27 cellular contexts compared by ENCODE assay signal in genomic region chr4:16070203-16070602, GRCh38. TPM values are rescaled to one million over a fixed set of nuclear protein-coding genes. Genes with fewer than 3 reads are reported as not detected.
DNase-seq lines count a peak whose midpoint lies in the region; ATAC-seq, FAIRE-seq and TF ChIP-seq lines count a peak whose summit lies in the region.
"Had no signal": no experiment of that assay in that cellular context is flagged by ENCODE, and none has a peak within 500 bp of the region (broad histone marks: within the 10 kb centered on the region; RNA-seq: fewer than 3 reads in every experiment).

No MANE protein-coding gene starts in this region.

- BruUV-seq in HepG2 (replicated peaks; lab: Mats Ljungman, UMichigan), result no TSS peak

- H3K9ac ChIP-seq in HepG2 (ENCODE audit: insufficient read depth, low read depth, low read length), result no peak overlapping the region
- H3K9ac ChIP-seq: GM23248 had no signal

- H4K20me1 ChIP-seq in HepG2 (ENCODE audit: insufficient read depth, low read length), result no peaks in the 10 kb centered on the region

- no peaks in the 10 kb centered on the region for H3K9me3 Mint-ChIP-seq in WTC11
- no peaks in the 10 kb centered on the region for H3K9me3 Mint-ChIP-seq in progenitor cell of endocrine pancreas (ENCODE audit: low read depth)
- H3K9me3 Mint-ChIP-seq: CD8-positive, alpha-beta memory T cell; HFFc6; IgD-negative memory B cell had no signal

- POLR2A ChIA-PET in HepG2 (lab: Yijun Ruan, JAX) (no interaction called here), WTC11 (lab: Charles Lee) (no interaction called here)

- intact Hi-C loops in HepG2 (cut with micrococcal nuclease; ENCODE audit: unreplicated experiment), result no loop called here
- intact Hi-C loops in right lobe of liver (cut with DNase I), result no loop called here
- intact Hi-C loops in Right ventricle myocardium superior (cut with DNase I), result no loop called here

- H3K27ac ChIP-seq in HepG2 (ENCODE audit: extremely low read length, insufficient read depth, low read length), result no peak overlapping the region
- H3K27ac ChIP-seq in right lobe of liver, result no peak overlapping the region
- H3K27ac ChIP-seq: GM23248, HL-60 had no signal

- peaks cover 14% of the 10 kb centered on the region; the same call in 1 of the 2 replicates for H3K4me1 ChIP-seq in HepG2 (ENCODE audit: insufficient read depth, low read length)
- no peaks in the 10 kb centered on the region for H3K4me1 ChIP-seq in right lobe of liver

- TF ChIP-seq EP300 in HepG2 (IDR thresholded peaks at IDR 0.05; ENCODE audit: low read depth in 2 of 2, low read length in 2 of 2) (no peak), HepG2 (CRISPR knock-in tag; IDR thresholded peaks at IDR 0.05; ENCODE audit: borderline replicate concordance) (no peak)

- no peak for ATAC-seq in HepG2
- ATAC-seq in right lobe of liver, result no peak
- ATAC-seq in WTC11, result no peak
- no peak for ATAC-seq in Right ventricle myocardium superior (ENCODE audit: poor library complexity)
- ATAC-seq: GM12878, HCT116 had no signal

- no peaks in the 10 kb centered on the region; a peak in 1 of 5 replicates for H3K27me3 ChIP-seq in HepG2 (ENCODE audit: control insufficient read depth in 1 of 2, insufficient read depth in 2 of 2, low read length in 2 of 2)
- H3K27me3 ChIP-seq in right lobe of liver, result no peaks in the 10 kb centered on the region

- WGBS in HepG2 (ENCODE audit: low lambda C conversion rate), result 60% methylated on average over 3 of the region's 3 CpGs
- 76% methylated on average over 3 of the region's 3 CpGs for WGBS in right lobe of liver (ENCODE audit: insufficient coverage, low coverage, low lambda C conversion rate, missing lambda C conversion rate)

- no peaks in the 10 kb centered on the region for H3K36me3 ChIP-seq in HepG2 (replicated peaks in 1 of 2; ENCODE audit: control insufficient read depth in 1 of 2, insufficient read depth in 2 of 2, low read length in 2 of 2)
- no peaks in the 10 kb centered on the region for H3K36me3 ChIP-seq in right lobe of liver
- H3K36me3 ChIP-seq: BE2C had no signal

- H3K9me3 ChIP-seq in HepG2 (ENCODE audit: low read length), result no peaks in the 10 kb centered on the region
- H3K9me3 ChIP-seq in right lobe of liver, result no peaks in the 10 kb centered on the region
- H3K9me3 ChIP-seq: BE2C had no signal

- in situ Hi-C loops in HepG2 (cut with HindIII; ENCODE audit: extremely low pct_ligation_motif_present, low pct_unique_long_range_greater_than_20kb), result no loop called here

- TF ChIP-seq CTCF in HepG2 (CRISPR knock-in tag; IDR thresholded peaks at IDR 0.05), result no peak
- no peak for TF ChIP-seq CTCF in right lobe of liver (IDR thresholded peaks at IDR 0.05)
- no peak for TF ChIP-seq CTCF in WTC11 (IDR thresholded peaks at IDR 0.05)
- TF ChIP-seq CTCF in progenitor cell of endocrine pancreas (IDR thresholded peaks at IDR 0.05; ENCODE audit: unreplicated experiment), result no peak

- H3K4me2 ChIP-seq in HepG2 (ENCODE audit: low read depth, low read length), result no peak overlapping the region

- H2AFZ ChIP-seq in HepG2 (ENCODE audit: low read length), result no peak overlapping the region
- H2AFZ ChIP-seq: GM23248 had no signal

- TF ChIP-seq POLR2A in HepG2 (IDR thresholded peaks at IDR 0.05; ENCODE audit: insufficient read depth in 1 of 2, low read depth in 2 of 2, low read length in 2 of 2) (no peak), right lobe of liver (IDR thresholded peaks at IDR 0.05) (no peak)

- no peak for FAIRE-seq in HepG2 (lab: Jason Lieb, UNC)
- FAIRE-seq: A204.1, GM12878 had no signal

- H3K27me3 Mint-ChIP-seq in WTC11 (ENCODE audit: low read depth) (no peaks in the 10 kb centered on the region), progenitor cell of endocrine pancreas (no peaks in the 10 kb centered on the region)

- CTCF ChIA-PET in HepG2 (lab: Yijun Ruan, JAX; ENCODE audit: low intra/inter-chr PET ratio, low total read pairs) (no interaction called here), WTC11 (lab: Charles Lee) (interaction anchor here (1.1 kb wide), 1 partner anchor 264 kb away, joined by 3 read pairs; no protein-coding TSS in a partner anchor)

- H3K79me2 ChIP-seq in HepG2 (ENCODE audit: insufficient read depth, low read length), result no peaks in the 10 kb centered on the region

- H3K27ac Mint-ChIP-seq in WTC11 (peak overlapping the region; percentile 51), progenitor cell of endocrine pancreas (peak overlapping the region; percentile 25)
- H3K27ac Mint-ChIP-seq: CD4-positive, CD25-positive, alpha-beta regulatory T cell; CD8-positive, alpha-beta memory T cell; HFFc6; IgD-negative memory B cell had no signal

- no peak overlapping the region for H3K4me3 Mint-ChIP-seq in WTC11
- no peak overlapping the region for H3K4me3 Mint-ChIP-seq in progenitor cell of endocrine pancreas (ENCODE audit: low read depth)
- H3K4me3 Mint-ChIP-seq: CD4-positive, CD25-positive, alpha-beta regulatory T cell; CD8-positive, alpha-beta memory T cell; HFFc6; IgD-negative memory B cell had no signal

- DNase-seq in HepG2 (ENCODE audit: low spot score) (no peak), right lobe of liver (no peak), MV-4-11 (lab: John Stamatoyannopoulos, UW) (peak; percentile 6), WTC11 (ENCODE audit: low spot score) (no peak), progenitor cell of endocrine pancreas (ENCODE audit: low spot score, unreplicated experiment) (no peak), dedifferentiated amniotic fluid mesenchymal stem cell (ENCODE audit: extremely low spot score) (no peak), Right ventricle myocardium superior (no peak)
- no peak for DNase-seq in activated effector memory CD4-positive, alpha-beta T cell treated with Interleukin-2 at 50 U/mL for 16 hours
- DNase-seq: ACHN; BE2C; C1 segment of cervical spinal cord; CD4-positive, CD25-positive, alpha-beta regulatory T cell; CD8-positive, alpha-beta memory T cell; COR-L47; DMS 273 treated with DMSO at 0.1 percent for 48 hours; DMS53; DND-41; EL; GM23248; H7; HFFc6 had no signal

- H3K4me3 ChIP-seq in HepG2 (replicated peaks in 1 of 3; ENCODE audit: insufficient read depth in 1 of 3, low read depth in 2 of 3, low read length in 3 of 3) (no peak overlapping the region), right lobe of liver (no peak overlapping the region)
- H3K4me3 ChIP-seq: GM12878, GM23248 had no signal

- no peak for TF ChIP-seq RAD21 in HepG2 (CRISPR knock-in tag; IDR thresholded peaks at IDR 0.05)

- H3K4me1 Mint-ChIP-seq in WTC11 (peaks cover 80% of the 10 kb centered on the region), progenitor cell of endocrine pancreas (ENCODE audit: low read depth) (peaks cover 24% of the 10 kb centered on the region)
- H3K4me1 Mint-ChIP-seq: CD4-positive, CD25-positive, alpha-beta regulatory T cell; CD8-positive, alpha-beta memory T cell; IgD-negative memory B cell had no signal

- H3K36me3 Mint-ChIP-seq in WTC11 (peaks cover 43% of the 10 kb centered on the region), progenitor cell of endocrine pancreas (ENCODE audit: insufficient read depth) (peaks cover 30% of the 10 kb centered on the region)
- H3K36me3 Mint-ChIP-seq: CD4-positive, CD25-positive, alpha-beta regulatory T cell; CD8-positive, alpha-beta memory T cell; IgD-negative memory B cell had no signal

TF ChIP-seq in WTC11, 78 proteins besides CTCF, POLR2A, EP300 and RAD21 (continues in another document):
- TF ChIP-seq ZBTB43 (CRISPR knock-in tag; IDR thresholded peaks at IDR 0.05), result no peak

RNA-seq across cellular contexts. Expression of gene PROM1, which starts 13.6 kb away (rescaled TPM):
- total RNA-seq in HepG2 (2016; rRNA removed; fragmentation: Illumina TruSeq; extraction: Trizol), result 2.5 and 3.9 TPM in 2 replicates
- total RNA-seq in HepG2 (2016; cell fraction: cytosol; rRNA removed; fragmentation: Illumina TruSeq; extraction: Trizol; ENCODE audit: low read depth), result 0.71 and 0.91 TPM in 2 replicates
- 2.1 and 4.2 TPM in 2 replicates for total RNA-seq in HepG2 (2016; cell fraction: insoluble cytoplasmic fraction; rRNA removed; fragmentation: Illumina TruSeq; extraction: Trizol)
- total RNA-seq in HepG2 (2016; cell fraction: membrane; rRNA removed; fragmentation: Illumina TruSeq; extraction: Trizol), result 1.1 and 2.6 TPM in 2 replicates
- total RNA-seq in HepG2 (2016; cell fraction: nucleus; rRNA removed; fragmentation: Illumina TruSeq; extraction: Trizol), result 5.8 and 6.2 TPM in 2 replicates
- 13.6 and 16.4 TPM in 2 replicates for polyA plus RNA-seq in HepG2 (2011; rRNA removed)
- 8.3 and 8.9 TPM in 2 replicates for polyA plus RNA-seq in HepG2 (2011; cell fraction: cytosol; rRNA removed)
- 14.6 and 16.3 TPM in 2 replicates for polyA plus RNA-seq in HepG2 (2011; cell fraction: nucleus; rRNA removed)
- polyA plus RNA-seq in HepG2 (2012), result 9.3 and 15.5 TPM in 2 replicates
- polyA plus RNA-seq in HepG2 (2016; cell fraction: cytosol; fragmentation: Illumina TruSeq; extraction: Trizol; ENCODE audit: low read depth), result 0.25 and 0.31 TPM in 2 replicates
- polyA plus RNA-seq in HepG2 (2016; cell fraction: insoluble cytoplasmic fraction; fragmentation: Illumina TruSeq; extraction: Trizol; ENCODE audit: low read depth), result 1.6 and 2.1 TPM in 2 replicates
- 0.47 and 0.64 TPM in 2 replicates for polyA plus RNA-seq in HepG2 (2016; cell fraction: membrane; fragmentation: Illumina TruSeq; extraction: Trizol; ENCODE audit: low read depth)
- polyA plus RNA-seq in HepG2 (2016; cell fraction: nucleus; fragmentation: Illumina TruSeq; extraction: Trizol; ENCODE audit: insufficient read depth, low read depth), result 5.4 and 6.6 TPM in 2 replicates
- 1.3 and 25.2 TPM in 2 replicates for polyA minus RNA-seq in HepG2 (2011; rRNA and poly(A)+ RNA removed; ENCODE audit: low replicate concordance)
- polyA minus RNA-seq in HepG2 (2011; cell fraction: cytosol; rRNA and poly(A)+ RNA removed), result 11.4 and 13.4 TPM in 2 replicates
- 14.5 and 16.9 TPM in 2 replicates for polyA minus RNA-seq in HepG2 (2011; cell fraction: nucleus; rRNA and poly(A)+ RNA removed)
- total RNA-seq in right lobe of liver, result 1 to 10 TPM in 5 of 6 experiments, under 1 TPM in 1; 0.86 to 2.2 (median 1.3) TPM
- 56.5 to 65.1 TPM (median 56.8 TPM) in 3 replicates for total RNA-seq in WTC11 (2021)
- 105 and 121 TPM in 2 replicates for total RNA-seq in progenitor cell of endocrine pancreas
- total RNA-seq in Right ventricle myocardium superior, result 2.1 TPM
- total RNA-seq: GM23248, HT1080 had no signal
- polyA plus RNA-seq: CD4-positive, CD25-positive, alpha-beta regulatory T cell; CD8-positive, alpha-beta memory T cell; GM23248; IgD-negative memory B cell had no signal

Comparison
In these comparisons a context has a peak if more than half of its experiments do, and no peak if none do; other contexts are left out.
1. Of the 50 proteins assayed by ChIP-seq in both HepG2 and WTC11: peak only in HepG2: none; only in WTC11: MXD4; in both: none; in neither: 49.